ENCODE assay signal across 24 cellular contexts in the genomic region with DNA sequence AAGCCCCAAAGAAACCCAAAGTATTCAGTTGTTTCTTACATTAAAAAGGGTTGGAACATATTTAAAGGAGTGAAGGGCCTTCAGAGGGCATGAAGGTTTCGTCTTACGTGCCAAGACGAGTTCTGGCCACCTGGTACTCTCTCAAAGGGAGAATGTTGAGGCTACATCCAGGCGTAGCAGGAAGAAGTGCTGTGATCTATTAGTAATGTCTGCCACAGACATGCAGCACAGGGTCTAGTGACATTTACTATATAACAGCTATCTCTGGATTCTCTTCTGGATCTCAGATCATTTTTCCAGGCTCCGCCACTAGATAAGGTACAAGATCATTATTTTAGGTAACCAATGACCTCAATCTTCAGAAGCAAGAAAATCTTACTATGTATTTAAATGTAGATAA.
"Had no signal": no experiment of that assay in that cellular context is flagged by ENCODE, and none has a peak within 500 bp of the region (broad histone marks: within the 10 kb centered on the region; RNA-seq: fewer than 3 reads in every experiment).

No MANE protein-coding gene starts in this region.

- H3K36me3 ChIP-seq: breast epithelium, heart left ventricle, neural progenitor cell, right atrium auricular region, spleen, suprapubic skin, tibial artery had no signal

- ATAC-seq: activated naive CD4-positive, alpha-beta T cell treated with anti-CD3 and anti-CD28 coated beads, Interleukin-2, amount 50 U/mL, for 72 hours; activated T-cell treated with anti-CD3 and anti-CD28 coated beads, Interleukin-2, amount 50 U/mL, for 72 hours; esophagus mucosa; heart left ventricle; left lobe of liver; natural killer cell had no signal

- H3K9me3 ChIP-seq: breast epithelium, heart left ventricle, right atrium auricular region, spleen, suprapubic skin, tibial artery had no signal

- DNase-seq: activated CD4-positive, alpha-beta T cell treated with anti-CD3 and anti-CD28 coated beads for 4 hours; activated CD4-positive, alpha-beta T cell treated with anti-CD3 and anti-CD28 coated beads, Interleukin-2, amount 50 U/mL, for 4 hours; activated naive CD4-positive, alpha-beta T cell; activated T-cell treated with anti-CD3 and anti-CD28 coated beads for 4 hours; activated T-cell treated with anti-CD3 and anti-CD28 coated beads, Interleukin-2, amount 50 U/mL, for 72 hours; central memory CD4-positive, alpha-beta T cell; endodermal cell; foreskin fibroblast; heart left ventricle; hypothalamus; kidney glomerular epithelial cell; mesendoderm; natural killer cell; spleen; stimulated activated naive CD4-positive, alpha-beta T cell; tibial artery had no signal

- H3K4me1 ChIP-seq: breast epithelium, right atrium auricular region, spleen, suprapubic skin, tibial artery had no signal

- H3K9ac ChIP-seq: neural progenitor cell had no signal

- H3K4me2 ChIP-seq: neural progenitor cell had no signal

- H3K27ac ChIP-seq: breast epithelium, heart left ventricle, neural progenitor cell, right atrium auricular region, spleen, suprapubic skin, tibial artery had no signal

- H3K27me3 ChIP-seq: breast epithelium, heart left ventricle, neural progenitor cell, right atrium auricular region, spleen, suprapubic skin, tibial artery had no signal

- H3K4me3 ChIP-seq: breast epithelium, heart left ventricle, lung, neural progenitor cell, right atrium auricular region, spleen, suprapubic skin, tibial artery had no signal
